ENCODE assay signal across 20 cellular contexts in the genomic region with DNA sequence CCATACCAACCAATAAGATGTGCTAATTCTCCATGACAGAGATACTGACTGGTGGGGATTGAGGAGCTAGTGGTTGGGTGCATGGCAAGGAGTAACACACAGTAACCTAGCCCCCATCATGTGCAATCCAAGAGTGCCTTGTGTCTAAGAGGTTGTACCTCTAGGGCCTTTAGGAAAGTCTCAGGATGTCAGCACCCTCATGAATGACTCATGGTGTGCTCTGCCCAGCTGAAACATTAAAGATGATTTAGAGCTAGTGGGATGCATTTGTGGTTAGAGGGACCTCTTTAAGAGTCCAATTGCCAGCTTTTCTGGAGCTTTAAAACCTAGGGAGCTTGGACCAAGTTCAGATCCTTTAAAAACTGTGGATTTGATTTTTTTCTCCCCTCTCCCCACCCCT.
A peak's percentile ranks its signal among the peaks of the same experiment; 100 is the strongest.
DNase-seq lines count a peak whose midpoint lies in the region; ATAC-seq and TF ChIP-seq lines count a peak whose summit lies in the region.
"Had no signal": no experiment of that assay in that cellular context is flagged by ENCODE, and none has a peak within 500 bp of the region (broad histone marks: within the 10 kb centered on the region; RNA-seq: fewer than 3 reads in every experiment).

No MANE protein-coding gene starts in this region.

- H3K36me3 ChIP-seq in heart left ventricle: no peaks in the 10 kb centered on the region
- H3K36me3 ChIP-seq in right atrium auricular region: no peaks in the 10 kb centered on the region
- no peaks in the 10 kb centered on the region for H3K36me3 ChIP-seq in Peyer's patch
- H3K36me3 ChIP-seq in vagina: no peaks in the 10 kb centered on the region
- H3K36me3 ChIP-seq: BLaER1 had no signal

- no peak overlapping the region for H3K27ac ChIP-seq in heart left ventricle
- H3K27ac ChIP-seq in right atrium auricular region: no peak overlapping the region
- no peak overlapping the region for H3K27ac ChIP-seq in Peyer's patch
- no peak overlapping the region for H3K27ac ChIP-seq in vagina
- H3K27ac ChIP-seq: 22Rv1, BLaER1, GM23248 had no signal

- H3K4me3 ChIP-seq in heart left ventricle (no peak overlapping the region), right atrium auricular region (no peak overlapping the region), fibroblast of villous mesenchyme (ENCODE audit: low read depth, low read length) (no peak overlapping the region), Peyer's patch (no peak overlapping the region), vagina (no peak overlapping the region)
- H3K4me3 ChIP-seq: BLaER1, GM23248 had no signal

- no peak for TF ChIP-seq CTCF in heart left ventricle (IDR thresholded peaks at IDR 0.05)
- no peak for TF ChIP-seq CTCF in right atrium auricular region (IDR thresholded peaks at IDR 0.05)
- TF ChIP-seq CTCF in fibroblast of villous mesenchyme (IDR thresholded peaks at IDR 0.05; ENCODE audit: insufficient read depth, low read depth, low read length): no peak
- no peak for TF ChIP-seq CTCF in Peyer's patch (IDR thresholded peaks at IDR 0.05)
- TF ChIP-seq CTCF in vagina (IDR thresholded peaks at IDR 0.05): no peak

- H3K27me3 ChIP-seq in heart left ventricle (no peaks in the 10 kb centered on the region), right atrium auricular region (no peaks in the 10 kb centered on the region), Peyer's patch (no peaks in the 10 kb centered on the region), vagina (no peaks in the 10 kb centered on the region)
- H3K27me3 ChIP-seq: BLaER1 had no signal

- H3K9me3 ChIP-seq in heart left ventricle: no peaks in the 10 kb centered on the region
- H3K9me3 ChIP-seq in right atrium auricular region: no peaks in the 10 kb centered on the region
- no peaks in the 10 kb centered on the region for H3K9me3 ChIP-seq in Peyer's patch
- H3K9me3 ChIP-seq in vagina: no peaks in the 10 kb centered on the region
- H3K9me3 ChIP-seq: BLaER1 had no signal

- DNase-seq in heart left ventricle (no peak), right atrium auricular region (ENCODE audit: low spot score) (no peak), RPMI7951 (ENCODE audit: low read depth) (peak; percentile 50), fibroblast of villous mesenchyme (ENCODE audit: low read depth) (peak; percentile 4), Peyer's patch (no peak), vagina (ENCODE audit: extremely low spot score in 2 of 2) (no peak), Ammon's horn (ENCODE audit: low spot score) (no peak)
- DNase-seq: CD8-positive, alpha-beta T cell; DMS79 treated with DMSO at 0.1 percent for 48 hours; GM23248; KBM-7; NCI-H1048; NCI-H1436 treated with DMSO at 0.1 percent for 48 hours; NCI-H2227 treated with DMSO at 0.1 percent for 48 hours; NCI-H524; SHP77 treated with DMSO at 0.1 percent for 48 hours; T-helper 2 cell had no signal

- ATAC-seq in heart left ventricle: peak in 3 of 4 donors; percentile 35 to 65 (median 56)
- no peak for ATAC-seq in GM21423 (IDR thresholded peaks at IDR 0.05; ENCODE audit: unreplicated experiment)
- ATAC-seq: CD8-positive, alpha-beta T cell had no signal

- intact Hi-C loops in heart left ventricle (cut with DNase I) (no loop called here), vagina (cut with DNase I) (no loop called here)

- TF ChIP-seq POLR2A in heart left ventricle (IDR thresholded peaks at IDR 0.05) (no peak), Peyer's patch (IDR thresholded peaks at IDR 0.05) (no peak), vagina (IDR thresholded peaks at IDR 0.05) (no peak)

- peaks cover 0 to 24% (median 6%) of the 10 kb centered on the region in 12 donors for H3K4me1 ChIP-seq in heart left ventricle
- peaks cover 0 to 17% of the 10 kb centered on the region in 2 donors for H3K4me1 ChIP-seq in right atrium auricular region
- no peaks in the 10 kb centered on the region for H3K4me1 ChIP-seq in Peyer's patch
- no peaks in the 10 kb centered on the region for H3K4me1 ChIP-seq in vagina
- H3K4me1 ChIP-seq: BLaER1 had no signal

Comparison
In these comparisons a context has a peak if more than half of its experiments do, and no peak if none do; other contexts are left out.
1. DNase-seq: peak in RPMI7951 (single experiment) and fibroblast of villous mesenchyme (single experiment); none in heart left ventricle (0 of 5), right atrium auricular region (single experiment), Peyer's patch (0 of 3), vagina (0 of 2) and Ammon's horn (single experiment).